ENCODE assay signal across 1 cellular context in genomic region chr18:6056171-6056932, GRCh38.
TF ChIP-seq lines count a peak whose summit lies in the region.

No MANE protein-coding gene starts in this region.

TF ChIP-seq in GM23338, 12 proteins besides CTCF, POLR2A, EP300 and RAD21 (continued from another document):
- TF ChIP-seq ZNF462 (CRISPR knock-in tag; IDR thresholded peaks at IDR 0.05) (no peak), ZNF114 (CRISPR knock-in tag; IDR thresholded peaks at IDR 0.05) (no peak), POLR2AphosphoS5 (IDR thresholded peaks at IDR 0.05; ENCODE audit: low read depth) (no peak), EZH2 (IDR thresholded peaks at IDR 0.05; ENCODE audit: low read depth, unreplicated experiment) (no peak), STAT1 (IDR thresholded peaks at IDR 0.05; ENCODE audit: unreplicated experiment) (no peak), EZH2phosphoT487 (IDR thresholded peaks at IDR 0.05; ENCODE audit: unreplicated experiment) (no peak)
